ENCODE assay signal across 16 cellular contexts in the genomic region with DNA sequence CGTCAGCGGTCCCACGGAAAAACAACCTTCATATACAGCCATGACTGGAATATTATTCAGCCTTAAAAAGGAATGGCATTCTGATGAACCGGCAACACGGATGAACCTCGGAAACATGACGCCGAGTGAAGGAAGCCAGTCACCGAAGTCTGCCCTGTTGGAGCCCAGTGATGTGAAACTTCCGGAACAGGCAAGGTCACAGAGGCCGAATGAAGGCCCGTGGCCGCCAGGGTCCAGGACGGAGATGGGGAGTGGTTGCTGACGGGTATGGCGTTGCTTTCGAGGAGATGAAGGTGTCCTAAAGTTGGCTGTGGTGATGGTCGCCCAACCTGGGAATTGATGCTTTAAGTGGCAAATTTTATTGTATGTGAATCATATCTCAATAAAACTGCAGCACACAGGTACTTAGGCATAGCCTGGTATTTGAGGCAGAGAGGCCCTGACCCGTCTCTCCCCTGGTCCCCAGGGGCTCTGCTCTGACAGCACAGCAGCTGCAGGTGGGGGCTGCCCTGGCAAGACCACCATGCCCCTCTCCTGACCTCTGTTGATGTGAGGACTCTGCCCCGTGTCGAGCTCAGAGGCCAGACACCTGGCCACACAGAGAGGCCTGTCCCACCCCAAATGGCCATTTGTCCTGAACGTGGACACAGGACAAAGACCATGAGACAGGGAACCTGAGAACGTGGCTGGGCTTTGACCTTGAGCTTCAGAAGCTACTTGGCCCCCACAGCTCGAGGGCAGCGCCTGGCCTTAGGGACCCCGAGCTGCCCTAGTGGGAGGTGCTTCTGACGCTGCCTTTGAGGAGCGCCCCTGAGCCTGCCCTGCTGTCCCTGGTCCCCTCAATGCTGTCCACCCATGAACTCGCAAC.
DNase-seq lines count a peak whose midpoint lies in the region; ATAC-seq, FAIRE-seq and TF ChIP-seq lines count a peak whose summit lies in the region.
"Had no signal": no experiment of that assay in that cellular context is flagged by ENCODE, and none has a peak within 500 bp of the region (broad histone marks: within the 10 kb centered on the region; RNA-seq: fewer than 3 reads in every experiment).

No MANE protein-coding gene starts in this region.

- TF ChIP-seq CTCF in right atrium auricular region (IDR thresholded peaks at IDR 0.05): no peak
- no peak for TF ChIP-seq CTCF in HepG2 (CRISPR knock-in tag; IDR thresholded peaks at IDR 0.05)
- TF ChIP-seq CTCF in osteoblast (IDR thresholded peaks at IDR 0.05; ENCODE audit: extremely low read depth, low read depth, low read length): no peak
- no peak for TF ChIP-seq CTCF in stomach (IDR thresholded peaks at IDR 0.05)

- H3K4me3 ChIP-seq in right atrium auricular region: no peak overlapping the region
- H3K4me3 ChIP-seq in HepG2 (replicated peaks in 1 of 3; ENCODE audit: insufficient read depth in 1 of 3, low read depth in 2 of 3, low read length in 3 of 3): no peak overlapping the region
- no peak overlapping the region for H3K4me3 ChIP-seq in osteoblast (ENCODE audit: insufficient read depth, low read length)
- H3K4me3 ChIP-seq in stomach: no peak overlapping the region
- H3K4me3 ChIP-seq: BLaER1 had no signal

- H2AFZ ChIP-seq in HepG2 (ENCODE audit: low read length) (no peak overlapping the region), osteoblast (ENCODE audit: low read length) (no peak overlapping the region)

- H3K27ac ChIP-seq in right atrium auricular region: no peak overlapping the region
- no peak overlapping the region for H3K27ac ChIP-seq in HepG2 (ENCODE audit: extremely low read length, insufficient read depth, low read length)
- no peak overlapping the region for H3K27ac ChIP-seq in osteoblast (ENCODE audit: low read depth, low read length)
- H3K27ac ChIP-seq in stomach: no peak overlapping the region
- H3K27ac ChIP-seq: 22Rv1, BLaER1 had no signal

- POLR2A ChIA-PET in HepG2 (lab: Yijun Ruan, JAX): no interaction called here

- H3K9me3 ChIP-seq in right atrium auricular region (no peaks in the 10 kb centered on the region), HepG2 (ENCODE audit: low read length) (no peaks in the 10 kb centered on the region), osteoblast (ENCODE audit: low read depth, low read length) (no peaks in the 10 kb centered on the region), stomach (peaks cover 0 to 4% (median 0%) of the 10 kb centered on the region in 4 donors)
- H3K9me3 ChIP-seq: BLaER1 had no signal

- H3K4me1 ChIP-seq in right atrium auricular region (no peaks in the 10 kb centered on the region), HepG2 (ENCODE audit: insufficient read depth, low read length) (peaks cover 11% of the 10 kb centered on the region), osteoblast (ENCODE audit: insufficient read depth, low read length) (no peaks in the 10 kb centered on the region), stomach (no peaks in the 10 kb centered on the region)
- H3K4me1 ChIP-seq: BLaER1 had no signal

- TF ChIP-seq EP300 in HepG2 (IDR thresholded peaks at IDR 0.05; ENCODE audit: low read depth in 2 of 2, low read length in 2 of 2) (no peak), HepG2 (CRISPR knock-in tag; IDR thresholded peaks at IDR 0.05; ENCODE audit: borderline replicate concordance) (no peak), stomach (IDR thresholded peaks at IDR 0.05) (no peak)

- no peak overlapping the region for H3K9ac ChIP-seq in HepG2 (ENCODE audit: insufficient read depth, low read depth, low read length)
- H3K9ac ChIP-seq: BLaER1 had no signal

- H4K20me1 ChIP-seq in HepG2 (ENCODE audit: insufficient read depth, low read length) (peaks cover 9% of the 10 kb centered on the region; the same call in 1 of the 2 replicates), osteoblast (ENCODE audit: insufficient read depth, low read length) (no peaks in the 10 kb centered on the region)

- H3K27me3 ChIP-seq in right atrium auricular region (no peaks in the 10 kb centered on the region), HepG2 (ENCODE audit: control insufficient read depth in 1 of 2, insufficient read depth in 2 of 2, low read length in 2 of 2) (no peaks in the 10 kb centered on the region), osteoblast (ENCODE audit: insufficient read depth, low read length) (no peaks in the 10 kb centered on the region), stomach (peaks cover 0 to 7% (median 0%) of the 10 kb centered on the region in 3 donors)
- H3K27me3 ChIP-seq: BLaER1 had no signal

- no peak; a peak in 1 of 4 replicates for TF ChIP-seq POLR2A in HepG2 (IDR thresholded peaks at IDR 0.05; ENCODE audit: insufficient read depth in 1 of 2, low read depth in 2 of 2, low read length in 2 of 2)
- TF ChIP-seq POLR2A in stomach (IDR thresholded peaks at IDR 0.05): no peak
- TF ChIP-seq POLR2A in GM12891 (IDR thresholded peaks at IDR 0.05; ENCODE audit: low read depth, low read length): no peak

- BruUV-seq in HepG2 (replicated peaks; lab: Mats Ljungman, UMichigan): no TSS peak

- WGBS in HepG2 (ENCODE audit: low lambda C conversion rate): 88% methylated on average over 21 of the region's 29 CpGs
- WGBS in stomach, 5 donors: 82 to 86% (median 83%) methylated on average over 28 to 29 of the region's 29 CpGs

- intact Hi-C loops in left ventricle myocardium superior (cut with micrococcal nuclease) (no loop called here), HepG2 (cut with micrococcal nuclease; ENCODE audit: unreplicated experiment) (no loop called here), stomach (cut with DNase I; ENCODE audit: low total_unique reads) (no loop called here)

- no peak for ATAC-seq in left ventricle myocardium superior
- no peak for ATAC-seq in HepG2
- ATAC-seq: HCT116 had no signal

- TF ChIP-seq RAD21 in HepG2 (CRISPR knock-in tag; IDR thresholded peaks at IDR 0.05): no peak

- CTCF ChIA-PET in HepG2 (lab: Yijun Ruan, JAX; ENCODE audit: low intra/inter-chr PET ratio, low total read pairs): no interaction called here

- H3K79me2 ChIP-seq in HepG2 (ENCODE audit: insufficient read depth, low read length) (no peaks in the 10 kb centered on the region), osteoblast (ENCODE audit: insufficient read depth, low read length) (no peaks in the 10 kb centered on the region)

- no peaks in the 10 kb centered on the region for H3K36me3 ChIP-seq in right atrium auricular region
- H3K36me3 ChIP-seq in HepG2 (replicated peaks in 1 of 2; ENCODE audit: control insufficient read depth in 1 of 2, insufficient read depth in 2 of 2, low read length in 2 of 2): peaks cover 6 to 44% of the 10 kb centered on the region in 2 experiments; a peak in 4 of 5 replicates
- H3K36me3 ChIP-seq in osteoblast (ENCODE audit: insufficient read depth, low read length): no peaks in the 10 kb centered on the region
- H3K36me3 ChIP-seq in stomach: no peaks in the 10 kb centered on the region
- H3K36me3 ChIP-seq: BLaER1 had no signal

- DNase-seq in left ventricle myocardium superior (peak; percentile 4), right atrium auricular region (ENCODE audit: low spot score) (no peak), HepG2 (ENCODE audit: low spot score) (no peak), osteoblast (ENCODE audit: insufficient read length, low spot score, missing footprints) (peak; percentile 59), NCI-H446 (lab: John Stamatoyannopoulos, UW) (no peak), stomach (no peak), SHP77 (lab: John Stamatoyannopoulos, UW) (no peak), GM12891 (ENCODE audit: insufficient read length, low spot score) (no peak)
- DNase-seq: CD4-positive, CD25-positive, alpha-beta regulatory T cell; DMS53; GF-D8; IMR-90 had no signal

- FAIRE-seq in HepG2 (lab: Jason Lieb, UNC) (no peak), GM12891 (lab: Jason Lieb, UNC) (no peak)
- FAIRE-seq: GM18507 had no signal

- H3K4me2 ChIP-seq in HepG2 (ENCODE audit: low read depth, low read length): no peak overlapping the region
- H3K4me2 ChIP-seq in osteoblast (ENCODE audit: insufficient read depth, low read length): no peak overlapping the region
- H3K4me2 ChIP-seq: BLaER1 had no signal

- in situ Hi-C loops in HepG2 (cut with HindIII; ENCODE audit: extremely low pct_ligation_motif_present, low pct_unique_long_range_greater_than_20kb): no loop called here

TF ChIP-seq in HepG2, 621 proteins besides CTCF, POLR2A, EP300 and RAD21 (continues in another document):
- TF ChIP-seq, protein P1, sequence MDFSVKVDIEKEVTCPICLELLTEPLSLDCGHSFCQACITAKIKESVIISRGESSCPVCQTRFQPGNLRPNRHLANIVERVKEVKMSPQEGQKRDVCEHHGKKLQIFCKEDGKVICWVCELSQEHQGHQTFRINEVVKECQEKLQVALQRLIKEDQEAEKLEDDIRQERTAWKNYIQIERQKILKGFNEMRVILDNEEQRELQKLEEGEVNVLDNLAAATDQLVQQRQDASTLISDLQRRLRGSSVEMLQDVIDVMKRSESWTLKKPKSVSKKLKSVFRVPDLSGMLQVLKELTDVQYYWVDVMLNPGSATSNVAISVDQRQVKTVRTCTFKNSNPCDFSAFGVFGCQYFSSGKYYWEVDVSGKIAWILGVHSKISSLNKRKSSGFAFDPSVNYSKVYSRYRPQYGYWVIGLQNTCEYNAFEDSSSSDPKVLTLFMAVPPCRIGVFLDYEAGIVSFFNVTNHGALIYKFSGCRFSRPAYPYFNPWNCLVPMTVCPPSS (IDR thresholded peaks at IDR 0.05): no peak
- TF ChIP-seq REXO4 (CRISPR knock-in tag; IDR thresholded peaks at IDR 0.05; ENCODE audit: borderline replicate concordance): no peak
- peak; percentile 23; the same call in 1 of the 2 replicates for TF ChIP-seq HNF4A (CRISPR knock-in tag; IDR thresholded peaks at IDR 0.05)
- TF ChIP-seq HHEX (CRISPR knock-in tag; IDR thresholded peaks at IDR 0.05): no peak

TF ChIP-seq in GM12891, 5 proteins besides CTCF, POLR2A, EP300 and RAD21:
- TF ChIP-seq POLR2AphosphoS5 (IDR thresholded peaks at IDR 0.05; ENCODE audit: low read depth, low read length) (no peak), TAF1 (IDR thresholded peaks at IDR 0.05; ENCODE audit: low read depth, low read length) (no peak), SPI1 (IDR thresholded peaks at IDR 0.05; ENCODE audit: low read depth, low read length) (no peak), POU2F2 (IDR thresholded peaks at IDR 0.05; ENCODE audit: low read depth, low read length) (no peak), PAX5 (IDR thresholded peaks at IDR 0.05; ENCODE audit: insufficient read depth, low read length, severe bottlenecking) (no peak)
TF ChIP-seq in GM12891: peak in this region for 0.

Comparison
In these comparisons a context has a peak if more than half of its experiments do, and no peak if none do; other contexts are left out.
1. DNase-seq: peak in left ventricle myocardium superior (single experiment) and osteoblast (single experiment); none in right atrium auricular region (single experiment), HepG2 (single experiment), NCI-H446 (0 of 2), stomach (single experiment), SHP77 (0 of 2) and GM12891 (single experiment).